Comparison of ENCODE assay signal across 25 cellular contexts in the genomic region with DNA sequence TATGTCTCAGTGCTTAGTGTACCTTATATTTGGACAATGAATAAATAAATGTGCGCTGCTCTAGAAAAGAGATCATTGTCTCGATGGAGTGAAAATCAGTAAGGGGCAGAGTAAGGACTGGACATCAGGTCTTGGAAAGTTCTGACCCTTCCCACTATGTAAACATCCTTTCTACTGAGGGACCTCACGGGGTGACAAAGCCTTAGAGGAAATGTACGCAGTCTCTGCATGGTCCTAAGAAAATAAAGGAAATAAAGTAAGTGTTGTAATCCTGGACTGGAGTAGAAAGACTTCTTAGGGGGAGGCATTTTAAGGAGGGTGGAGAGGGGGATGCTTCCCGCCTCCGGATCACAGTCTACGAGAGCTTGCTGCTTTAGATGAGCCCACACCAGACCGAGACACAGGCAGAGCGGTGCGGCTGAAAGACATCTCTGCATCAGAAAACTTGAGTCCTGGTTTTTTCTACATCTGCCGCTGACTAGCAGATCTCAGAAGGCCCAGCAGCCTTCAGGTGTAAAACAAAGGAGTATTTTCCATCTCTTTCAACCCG. TPM values are rescaled to one million over a fixed set of nuclear protein-coding genes. Genes with fewer than 3 reads are reported as not detected.
DNase-seq lines count a peak whose midpoint lies in the region; ATAC-seq, FAIRE-seq and TF ChIP-seq lines count a peak whose summit lies in the region.
"Had no signal": no experiment of that assay in that cellular context is flagged by ENCODE, and none has a peak within 500 bp of the region (broad histone marks: within the 10 kb centered on the region; RNA-seq: fewer than 3 reads in every experiment).

No MANE protein-coding gene starts in this region.

- peak overlapping the region; percentile 74 for H3K4me3 Mint-ChIP-seq in activated naive CD8-positive, alpha-beta T cell
- no peak overlapping the region for H3K4me3 Mint-ChIP-seq in activated naive CD8-positive, alpha-beta T cell treated with anti-CD3 and anti-CD28 coated beads, Interleukin-2, amount 50 U/mL, for 24 hours
- H3K4me3 Mint-ChIP-seq in central memory CD8-positive, alpha-beta T cell, result peak overlapping the region; percentile 51

- H3K36me3 Mint-ChIP-seq in activated naive CD8-positive, alpha-beta T cell, result no peaks in the 10 kb centered on the region
- no peaks in the 10 kb centered on the region for H3K36me3 Mint-ChIP-seq in activated naive CD8-positive, alpha-beta T cell treated with anti-CD3 and anti-CD28 coated beads, Interleukin-2, amount 50 U/mL, for 24 hours (ENCODE audit: low read depth)
- H3K36me3 Mint-ChIP-seq in central memory CD8-positive, alpha-beta T cell (ENCODE audit: insufficient read depth), result no peaks in the 10 kb centered on the region

- H3K79me1 ChIP-seq in neuronal stem cell (ENCODE audit: low read depth, low read length), result no peaks in the 10 kb centered on the region

- no peak overlapping the region for H2AK5ac ChIP-seq in neuronal stem cell (ENCODE audit: low read depth, low read length)

- no peak overlapping the region for H3K14ac ChIP-seq in neuronal stem cell (ENCODE audit: low read length)

- H3K4me3 ChIP-seq in neuronal stem cell (ENCODE audit: low read length in 2 of 2), result no peak overlapping the region
- H3K4me3 ChIP-seq: left ventricle myocardium inferior, thyroid gland had no signal

- no peaks in the 10 kb centered on the region for H3K27me3 Mint-ChIP-seq in activated naive CD8-positive, alpha-beta T cell
- H3K27me3 Mint-ChIP-seq in activated naive CD8-positive, alpha-beta T cell treated with anti-CD3 and anti-CD28 coated beads, Interleukin-2, amount 50 U/mL, for 24 hours, result no peaks in the 10 kb centered on the region
- no peaks in the 10 kb centered on the region for H3K27me3 Mint-ChIP-seq in central memory CD8-positive, alpha-beta T cell

- no peak overlapping the region for H4K91ac ChIP-seq in neuronal stem cell (ENCODE audit: low read depth, low read length, poor library complexity)

- H3K27ac Mint-ChIP-seq in activated naive CD8-positive, alpha-beta T cell, result peak overlapping the region; percentile 74
- no peak overlapping the region for H3K27ac Mint-ChIP-seq in activated naive CD8-positive, alpha-beta T cell treated with anti-CD3 and anti-CD28 coated beads, Interleukin-2, amount 50 U/mL, for 24 hours
- peak overlapping the region; percentile 80 for H3K27ac Mint-ChIP-seq in central memory CD8-positive, alpha-beta T cell (ENCODE audit: low read depth)

- no peak overlapping the region for H2BK15ac ChIP-seq in neuronal stem cell (ENCODE audit: low read length)

- no peak overlapping the region for H3K18ac ChIP-seq in neuronal stem cell (ENCODE audit: low read length)

- WGBS in neuronal stem cell (ENCODE audit: extremely low coverage in 2 of 2, insufficient read length in 2 of 2, insufficient replicate concordance in 1 of 2), 2 donors, result no CpG with 5 or more reads among the region's 12 CpGs

- H4K8ac ChIP-seq in neuronal stem cell (ENCODE audit: low read depth, low read length), result no peak overlapping the region

- no peak overlapping the region for H3K27ac ChIP-seq in neuronal stem cell (replicated peaks; ENCODE audit: low read length)
- H3K27ac ChIP-seq: foreskin keratinocyte, left ventricle myocardium inferior, thyroid gland had no signal

- H3K23ac ChIP-seq in neuronal stem cell (ENCODE audit: low read depth, low read length, poor library complexity), result no peak overlapping the region

- peak overlapping the region; percentile 25 for H2AFZ ChIP-seq in neuronal stem cell (ENCODE audit: low read length)

- H3K4me1 Mint-ChIP-seq in activated naive CD8-positive, alpha-beta T cell (ENCODE audit: low read depth), result peaks cover 27% of the 10 kb centered on the region
- peaks cover 33% of the 10 kb centered on the region for H3K4me1 Mint-ChIP-seq in activated naive CD8-positive, alpha-beta T cell treated with anti-CD3 and anti-CD28 coated beads, Interleukin-2, amount 50 U/mL, for 24 hours
- peaks cover 21% of the 10 kb centered on the region for H3K4me1 Mint-ChIP-seq in central memory CD8-positive, alpha-beta T cell

- H2BK120ac ChIP-seq in neuronal stem cell (ENCODE audit: low read depth, low read length), result no peak overlapping the region

- H3K36me3 ChIP-seq in neuronal stem cell (replicated peaks in 1 of 2; ENCODE audit: control insufficient read depth in 2 of 2, insufficient read depth in 2 of 2, low read length in 2 of 2), result no peaks in the 10 kb centered on the region
- H3K36me3 ChIP-seq: left ventricle myocardium inferior, thyroid gland had no signal

- no peak overlapping the region for H3K9ac ChIP-seq in neuronal stem cell (ENCODE audit: low read depth, low read length, poor library complexity)

- no peaks in the 10 kb centered on the region for H3K9me3 Mint-ChIP-seq in activated naive CD8-positive, alpha-beta T cell (ENCODE audit: low read depth)
- no peaks in the 10 kb centered on the region for H3K9me3 Mint-ChIP-seq in activated naive CD8-positive, alpha-beta T cell treated with anti-CD3 and anti-CD28 coated beads, Interleukin-2, amount 50 U/mL, for 24 hours
- no peaks in the 10 kb centered on the region for H3K9me3 Mint-ChIP-seq in central memory CD8-positive, alpha-beta T cell
- H3K9me3 Mint-ChIP-seq: stimulated activated naive CD8-positive, alpha-beta T cell treated with anti-CD3 and anti-CD28 coated beads, Interleukin-15, amount 100 ng/mL, for 72 hours had no signal

- H2BK5ac ChIP-seq in neuronal stem cell (ENCODE audit: low read length), result no peak overlapping the region

- no peak for TF ChIP-seq POLR2A in GM12892 (IDR thresholded peaks at IDR 0.05; ENCODE audit: low read depth, low read length)

- ATAC-seq in activated naive CD8-positive, alpha-beta T cell treated with anti-CD3 and anti-CD28 coated beads, Interleukin-2, amount 50 U/mL, for 24 hours, result no peak
- no peak for ATAC-seq in central memory CD8-positive, alpha-beta T cell (replicated peaks; ENCODE audit: extremely low read depth, poor library complexity, severe bottlenecking)
- ATAC-seq: esophagus mucosa, foreskin keratinocyte, HCT116 had no signal

- no peak overlapping the region for H2BK12ac ChIP-seq in neuronal stem cell (ENCODE audit: low read length)

- no peak for DNase-seq in activated naive CD8-positive, alpha-beta T cell treated with anti-CD3 and anti-CD28 coated beads, Interleukin-2, amount 50 U/mL, for 24 hours
- DNase-seq in GM12892 (ENCODE audit: insufficient read length), result no peak
- DNase-seq in central memory CD8-positive, alpha-beta T cell (ENCODE audit: low spot score in 2 of 2), result no peak
- no peak for DNase-seq in neuronal stem cell (ENCODE audit: low spot score)
- no peak for DNase-seq in OCI-M1 (lab: John Stamatoyannopoulos, UW)
- DNase-seq in NCI-H1105 treated with DMSO at 0.1 percent for 48 hours (lab: John Stamatoyannopoulos, UW), result no peak
- DNase-seq in activated gamma-delta T cell treated with Interleukin-2 at 50 U/mL for 16 hours, result no peak
- DNase-seq: DMS153; effector CD8-positive, alpha-beta T cell; foreskin keratinocyte; left ventricle myocardium inferior; midbrain; NCI-H1092 treated with DMSO at 0.1 percent for 48 hours; NCI-H2029; NCI-H2227 treated with DMSO at 0.1 percent for 48 hours; right cardiac atrium; SHP77; stimulated activated CD4-positive, alpha-beta T cell treated with anti-CD3 and anti-CD28 coated beads, Interleukin-4, amount 100 ng/mL, for 4 hours; SW 1271; thyroid gland had no signal

- no peak overlapping the region for H3K4ac ChIP-seq in neuronal stem cell (ENCODE audit: low read length)

- FAIRE-seq in GM12892 (lab: Jason Lieb, UNC), result peak; percentile 17
- FAIRE-seq: TTC549 had no signal

- no peak overlapping the region for H3K4me2 ChIP-seq in neuronal stem cell (ENCODE audit: insufficient read depth, low read length, poor library complexity, severe bottlenecking)

- peaks cover 0 to 4% of the 10 kb centered on the region in 2 donors for H3K4me1 ChIP-seq in neuronal stem cell (ENCODE audit: control insufficient read depth in 2 of 2, insufficient read depth in 1 of 2, low read depth in 1 of 2, low read length in 2 of 2)
- H3K4me1 ChIP-seq: foreskin keratinocyte, left ventricle myocardium inferior, thyroid gland had no signal

- H3K27me3 ChIP-seq in neuronal stem cell (ENCODE audit: control insufficient read depth in 3 of 3, insufficient read depth in 3 of 3, low read depth in 1 of 3, low read length in 3 of 3), result peaks cover 0 to 5% (median 0%) of the 10 kb centered on the region in 3 experiments
- H3K27me3 ChIP-seq: foreskin keratinocyte, thyroid gland had no signal

- no peaks in the 10 kb centered on the region for H3K9me3 ChIP-seq in neuronal stem cell (replicated peaks in 1 of 2; ENCODE audit: control insufficient read depth in 2 of 2, insufficient read depth in 1 of 2, low read depth in 1 of 2, low read length in 2 of 2)
- H3K9me3 ChIP-seq: left ventricle myocardium inferior, thyroid gland had no signal

RNA-seq across cellular contexts. Expression of a gene that starts 22.3 kb away (rescaled TPM):
- 19.5 TPM for polyA plus RNA-seq in GM12892 (2012; ENCODE audit: missing spikeins)
- 7.5 TPM for polyA plus RNA-seq in neuronal stem cell (2013, experiment 1 of 2)
- polyA plus RNA-seq in neuronal stem cell (2013, experiment 2 of 2), result 7.2 TPM

RNA-seq across cellular contexts. Expression of a gene that starts 55.1 kb away (rescaled TPM):
- 6.5 TPM for polyA plus RNA-seq in GM12892 (2012; ENCODE audit: missing spikeins)
- polyA plus RNA-seq in neuronal stem cell (2013, experiment 1 of 2), result 68.7 TPM
- 68.7 TPM for polyA plus RNA-seq in neuronal stem cell (2013, experiment 2 of 2)
